In the genomic region with DNA sequence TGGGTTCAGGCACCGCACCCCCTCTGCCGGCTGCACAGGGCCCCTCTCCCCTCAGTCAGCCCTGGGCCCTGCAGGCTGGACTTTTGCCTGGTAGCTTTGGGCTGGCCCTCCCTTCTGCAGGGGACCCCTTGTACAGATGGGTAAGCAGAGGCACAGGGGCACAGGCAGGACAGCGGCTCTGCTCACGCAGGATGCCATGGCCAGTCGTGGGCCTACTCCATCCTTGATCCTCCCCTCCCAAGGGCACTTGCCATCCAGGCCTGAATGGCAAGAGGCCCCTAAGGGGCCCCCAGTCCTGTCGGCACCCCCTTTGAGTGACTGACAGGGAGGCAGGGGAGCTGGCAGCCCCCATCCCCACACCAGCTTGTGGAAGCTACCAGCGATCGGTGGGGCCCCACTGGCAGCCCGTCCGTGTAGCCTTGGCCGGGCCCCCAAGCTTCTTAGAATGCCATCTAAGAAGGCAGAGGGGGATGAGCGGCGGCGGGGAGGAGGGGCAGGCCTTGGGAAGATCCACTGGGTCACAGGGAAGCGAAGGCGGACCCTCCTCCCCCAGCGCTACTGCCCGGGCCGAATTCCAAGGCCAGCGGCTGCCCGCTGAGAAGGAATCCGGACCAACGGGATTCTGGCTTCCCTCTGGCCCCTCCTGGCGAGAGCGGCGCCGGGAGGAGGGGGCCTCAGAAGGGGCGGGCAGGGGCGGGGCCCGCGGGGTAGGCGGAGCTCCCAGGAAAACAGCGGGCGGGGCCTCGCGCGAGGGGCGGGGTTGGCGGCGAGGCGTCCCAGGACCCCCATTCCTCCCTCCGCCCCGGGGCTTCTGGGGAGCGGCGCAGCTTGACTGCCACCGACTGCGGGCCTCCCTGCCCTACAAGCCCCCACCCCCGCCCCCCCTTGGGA, we compare ENCODE assay signal across 9 cellular contexts. TPM values are rescaled to one million over a fixed set of nuclear protein-coding genes. Genes with fewer than 3 reads are reported as not detected.
DNase-seq lines count a peak whose midpoint lies in the region; TF ChIP-seq lines count a peak whose summit lies in the region.
"Had no signal": no experiment of that assay in that cellular context is flagged by ENCODE, and none has a peak within 500 bp of the region (broad histone marks: within the 10 kb centered on the region; RNA-seq: fewer than 3 reads in every experiment).

No MANE protein-coding gene starts in this region.

- DNase-seq in HT-29 (ENCODE audit: low spot score): peak; percentile 87
- peak; percentile 70 for DNase-seq in dermis blood vessel endothelial cell
- DNase-seq in left kidney (ENCODE audit: low read depth, low spot score): peak; percentile 95
- peak; percentile 90 for DNase-seq in stomach
- no peak for DNase-seq in activated CD8-positive, alpha-beta memory T cell treated with anti-CD3 and anti-CD28 coated beads, Interleukin-2, amount 50 U/mL, for 4 hours
- DNase-seq in KG1 (lab: John Stamatoyannopoulos, UW): no peak
- DNase-seq in DMS79 (lab: John Stamatoyannopoulos, UW): no peak
- DNase-seq in LoVo (ENCODE audit: low spot score): no peak
- DNase-seq: stimulated activated CD4-positive, alpha-beta T cell treated with anti-CD3 and anti-CD28 coated beads, Interleukin-15, amount 100 ng/mL, for 24 hours had no signal

- TF ChIP-seq EP300 in stomach (IDR thresholded peaks at IDR 0.05): no peak

- no peaks in the 10 kb centered on the region for H3K27me3 ChIP-seq in stomach

- intact Hi-C loops in stomach (cut with DNase I; ENCODE audit: low total_unique reads): no loop called here

- peak overlapping the region; percentile 42 to 56 (median 55) for H3K4me3 ChIP-seq in stomach

- peak overlapping the region; percentile 85 to 99 (median 88) for H3K27ac ChIP-seq in stomach

- no peaks in the 10 kb centered on the region for H3K36me3 ChIP-seq in stomach

- WGBS in stomach, 5 donors: 12 to 24% (median 14%) methylated on average over 19 to 48 of the region's 48 CpGs

- peaks cover 0 to 3% (median 0%) of the 10 kb centered on the region in 4 donors for H3K9me3 ChIP-seq in stomach

- TF ChIP-seq POLR2A in stomach (IDR thresholded peaks at IDR 0.05): no peak

- H3K4me1 ChIP-seq in stomach: peaks cover 24 to 46% (median 36%) of the 10 kb centered on the region in 4 donors

- no peak for TF ChIP-seq CTCF in stomach (IDR thresholded peaks at IDR 0.05)

RNA-seq across cellular contexts. Expression of gene CHKA, which starts 6.8 kb away (rescaled TPM):
- 67.9 and 79.4 TPM in 2 replicates for total RNA-seq in HT-29 (2014; rRNA removed; shearing (Covaris generic))
- total RNA-seq in dermis blood vessel endothelial cell (32.8 and 38.4 TPM in 2 replicates), stomach (100 to 1,000 TPM in 4 of 5 donors, 10 to 100 TPM in 1; 85.9 to 227 (median 147) TPM)
- polyA plus RNA-seq in stomach: 10 to 100 TPM; 20.9 to 47.2 (median 36.7) TPM

Comparison
In these comparisons a context has a peak if more than half of its experiments do, and no peak if none do; other contexts are left out.
1. DNase-seq: peak in HT-29 (single experiment), dermis blood vessel endothelial cell (single experiment), left kidney (single experiment) and stomach (single experiment); none in activated CD8-positive, alpha-beta memory T cell treated with anti-CD3 and anti-CD28 coated beads, Interleukin-2, amount 50 U/mL, for 4 hours (single experiment), KG1 (single experiment), DMS79 (single experiment) and LoVo (single experiment).